Comparison of ENCODE assay signal across 18 cellular contexts in genomic region chr13:111354789-111355188, GRCh38. TPM values are rescaled to one million over a fixed set of nuclear protein-coding genes. Genes with fewer than 3 reads are reported as not detected.
DNase-seq lines count a peak whose midpoint lies in the region; ATAC-seq and TF ChIP-seq lines count a peak whose summit lies in the region.
"Had no signal": no experiment of that assay in that cellular context is flagged by ENCODE, and none has a peak within 500 bp of the region (broad histone marks: within the 10 kb centered on the region; RNA-seq: fewer than 3 reads in every experiment).

No MANE protein-coding gene starts in this region.

- peak; percentile 24 for DNase-seq in activated CD4-positive, alpha-beta T cell treated with anti-CD3 and anti-CD28 coated beads, Interleukin-2, amount 10 ng/mL, durations not matched to agents 24 days and 14 days
- DNase-seq in activated CD4-positive, alpha-beta T cell treated with anti-CD3 and anti-CD28 coated beads, Interleukin-2, amount 50 U/mL, for 4 hours: no peak
- DNase-seq in natural killer cell (no peak), vagina (ENCODE audit: extremely low spot score in 2 of 2) (peak; percentile 29 to 37), SW 1271 (lab: John Stamatoyannopoulos, UW) (no peak), kidney tubule cell (ENCODE audit: low spot score) (no peak)
- DNase-seq: Caco-2; CD4-positive, CD25-positive, alpha-beta regulatory T cell; CD8-positive, alpha-beta T cell; DMS153; DND-41; GOT3; HFFc6 had no signal

- no peaks in the 10 kb centered on the region for H3K27me3 ChIP-seq in vagina
- H3K27me3 ChIP-seq: BLaER1 had no signal

- TF ChIP-seq POLR2A in vagina (IDR thresholded peaks at IDR 0.05): no peak

- no peak overlapping the region for H3K4me3 Mint-ChIP-seq in activated CD4-positive, alpha-beta T cell treated with anti-CD3 and anti-CD28 coated beads, Interleukin-2, amount 10 ng/mL, durations not matched to agents 24 days and 14 days
- H3K4me3 Mint-ChIP-seq in natural killer cell: no peak overlapping the region
- H3K4me3 Mint-ChIP-seq: B cell; CD8-positive, alpha-beta T cell; HFFc6 had no signal

- H3K9me3 Mint-ChIP-seq in activated CD4-positive, alpha-beta T cell treated with anti-CD3 and anti-CD28 coated beads, Interleukin-2, amount 10 ng/mL, durations not matched to agents 24 days and 14 days: no peaks in the 10 kb centered on the region
- peaks cover 0 to 7% of the 10 kb centered on the region in 2 donors for H3K9me3 Mint-ChIP-seq in natural killer cell
- H3K9me3 Mint-ChIP-seq: HFFc6 had no signal

- intact Hi-C loops in activated CD4-positive, alpha-beta T cell treated with anti-CD3 and anti-CD28 coated beads, Interleukin-2, amount 10 ng/mL, durations not matched to agents 24 days and 14 days (cut with micrococcal nuclease): no loop called here
- intact Hi-C loops in natural killer cell (cut with micrococcal nuclease): no loop called here
- intact Hi-C loops in vagina (cut with DNase I): no loop called here

- no peaks in the 10 kb centered on the region for H3K4me1 Mint-ChIP-seq in activated CD4-positive, alpha-beta T cell treated with anti-CD3 and anti-CD28 coated beads, Interleukin-2, amount 10 ng/mL, durations not matched to agents 24 days and 14 days
- peaks cover 4 to 19% of the 10 kb centered on the region in 2 donors for H3K4me1 Mint-ChIP-seq in natural killer cell
- H3K4me1 Mint-ChIP-seq: B cell had no signal

- H3K36me3 ChIP-seq in vagina: no peaks in the 10 kb centered on the region
- H3K36me3 ChIP-seq: BLaER1, HAP-1 had no signal

- H3K27ac ChIP-seq in vagina: no peak overlapping the region
- H3K27ac ChIP-seq: 22Rv1, BLaER1, C4-2B had no signal

- H3K27ac Mint-ChIP-seq in activated CD4-positive, alpha-beta T cell treated with anti-CD3 and anti-CD28 coated beads, Interleukin-2, amount 10 ng/mL, durations not matched to agents 24 days and 14 days: no peak overlapping the region
- no peak overlapping the region for H3K27ac Mint-ChIP-seq in natural killer cell
- H3K27ac Mint-ChIP-seq: B cell; CD4-positive, CD25-positive, alpha-beta regulatory T cell; CD8-positive, alpha-beta T cell; HFFc6 had no signal

- ATAC-seq in natural killer cell: peak in 2 of 3 donors; percentile 75 to 81
- ATAC-seq: CD8-positive, alpha-beta T cell had no signal

- peaks cover 15% of the 10 kb centered on the region for H3K27me3 Mint-ChIP-seq in activated CD4-positive, alpha-beta T cell treated with anti-CD3 and anti-CD28 coated beads, Interleukin-2, amount 10 ng/mL, durations not matched to agents 24 days and 14 days
- H3K27me3 Mint-ChIP-seq in natural killer cell (ENCODE audit: low read depth in 2 of 2): peaks cover 24 to 26% of the 10 kb centered on the region in 2 donors

- H3K36me3 Mint-ChIP-seq in activated CD4-positive, alpha-beta T cell treated with anti-CD3 and anti-CD28 coated beads, Interleukin-2, amount 10 ng/mL, durations not matched to agents 24 days and 14 days (ENCODE audit: low read depth): no peaks in the 10 kb centered on the region
- peaks cover 17% of the 10 kb centered on the region for H3K36me3 Mint-ChIP-seq in natural killer cell
- H3K36me3 Mint-ChIP-seq: CD4-positive, CD25-positive, alpha-beta regulatory T cell; CD8-positive, alpha-beta T cell had no signal

- H3K4me3 ChIP-seq in vagina: no peak overlapping the region
- H3K4me3 ChIP-seq: BLaER1, HAP-1 had no signal

- no peaks in the 10 kb centered on the region for H3K9me3 ChIP-seq in vagina
- H3K9me3 ChIP-seq: Caco-2 had no signal

- TF ChIP-seq CTCF in natural killer cell (IDR thresholded peaks at IDR 0.05) (no peak), vagina (IDR thresholded peaks at IDR 0.05) (no peak)

- no peaks in the 10 kb centered on the region for H3K4me1 ChIP-seq in vagina
- H3K4me1 ChIP-seq: BLaER1, Caco-2, HAP-1 had no signal

RNA-seq across cellular contexts. Expression of gene TEX29, which starts 34.3 kb away (rescaled TPM):
- 0.50 and 0.51 TPM in 2 replicates for total RNA-seq in activated CD4-positive, alpha-beta T cell treated with anti-CD3 and anti-CD28 coated beads, Interleukin-2, amount 10 ng/mL, durations not matched to agents 24 days and 14 days
- total RNA-seq in natural killer cell: not detected
- total RNA-seq in vagina: 2.9 TPM
- total RNA-seq: Caco-2; CD4-positive, CD25-positive, alpha-beta regulatory T cell had no signal

Comparison
In these comparisons a context has a peak if more than half of its experiments do, and no peak if none do; other contexts are left out.
1. DNase-seq: peak in activated CD4-positive, alpha-beta T cell treated with anti-CD3 and anti-CD28 coated beads, Interleukin-2, amount 10 ng/mL, durations not matched to agents 24 days and 14 days (single experiment) and vagina (2 of 2); none in activated CD4-positive, alpha-beta T cell treated with anti-CD3 and anti-CD28 coated beads, Interleukin-2, amount 50 U/mL, for 4 hours (0 of 2), natural killer cell (single experiment), SW 1271 (0 of 2) and kidney tubule cell (single experiment).